ENCODE assay signal across 8 cellular contexts in genomic region chr14:34875031-34875922, GRCh38. TPM values are rescaled to one million over a fixed set of nuclear protein-coding genes. Genes with fewer than 3 reads are reported as not detected.
DNase-seq lines count a peak whose midpoint lies in the region; ATAC-seq, FAIRE-seq and TF ChIP-seq lines count a peak whose summit lies in the region.

A gene with protein sequence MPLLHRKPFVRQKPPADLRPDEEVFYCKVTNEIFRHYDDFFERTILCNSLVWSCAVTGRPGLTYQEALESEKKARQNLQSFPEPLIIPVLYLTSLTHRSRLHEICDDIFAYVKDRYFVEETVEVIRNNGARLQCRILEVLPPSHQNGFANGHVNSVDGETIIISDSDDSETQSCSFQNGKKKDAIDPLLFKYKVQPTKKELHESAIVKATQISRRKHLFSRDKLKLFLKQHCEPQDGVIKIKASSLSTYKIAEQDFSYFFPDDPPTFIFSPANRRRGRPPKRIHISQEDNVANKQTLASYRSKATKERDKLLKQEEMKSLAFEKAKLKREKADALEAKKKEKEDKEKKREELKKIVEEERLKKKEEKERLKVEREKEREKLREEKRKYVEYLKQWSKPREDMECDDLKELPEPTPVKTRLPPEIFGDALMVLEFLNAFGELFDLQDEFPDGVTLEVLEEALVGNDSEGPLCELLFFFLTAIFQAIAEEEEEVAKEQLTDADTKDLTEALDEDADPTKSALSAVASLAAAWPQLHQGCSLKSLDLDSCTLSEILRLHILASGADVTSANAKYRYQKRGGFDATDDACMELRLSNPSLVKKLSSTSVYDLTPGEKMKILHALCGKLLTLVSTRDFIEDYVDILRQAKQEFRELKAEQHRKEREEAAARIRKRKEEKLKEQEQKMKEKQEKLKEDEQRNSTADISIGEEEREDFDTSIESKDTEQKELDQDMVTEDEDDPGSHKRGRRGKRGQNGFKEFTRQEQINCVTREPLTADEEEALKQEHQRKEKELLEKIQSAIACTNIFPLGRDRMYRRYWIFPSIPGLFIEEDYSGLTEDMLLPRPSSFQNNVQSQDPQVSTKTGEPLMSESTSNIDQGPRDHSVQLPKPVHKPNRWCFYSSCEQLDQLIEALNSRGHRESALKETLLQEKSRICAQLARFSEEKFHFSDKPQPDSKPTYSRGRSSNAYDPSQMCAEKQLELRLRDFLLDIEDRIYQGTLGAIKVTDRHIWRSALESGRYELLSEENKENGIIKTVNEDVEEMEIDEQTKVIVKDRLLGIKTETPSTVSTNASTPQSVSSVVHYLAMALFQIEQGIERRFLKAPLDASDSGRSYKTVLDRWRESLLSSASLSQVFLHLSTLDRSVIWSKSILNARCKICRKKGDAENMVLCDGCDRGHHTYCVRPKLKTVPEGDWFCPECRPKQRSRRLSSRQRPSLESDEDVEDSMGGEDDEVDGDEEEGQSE (N-terminal part only) (minus strand): TSS chr14:34875360. CDS start chr14:34874604, 756 bp downstream.

- no peaks in the 10 kb centered on the region; the same call in 1 of the 2 replicates for H3K36me3 ChIP-seq in BJ (ENCODE audit: control insufficient read depth, insufficient read depth, low read length)

- no peaks in the 10 kb centered on the region for H3K27me3 ChIP-seq in BJ (ENCODE audit: control insufficient read depth, insufficient read depth, low read length)

- peak; percentile 32 for TF ChIP-seq CTCF in BJ (IDR thresholded peaks at IDR 0.05; ENCODE audit: insufficient read depth, low read depth, low read length)

- H3K9me3 Mint-ChIP-seq in activated CD4-positive, alpha-beta T cell treated with anti-CD3 and anti-CD28 coated beads for 36 hours (ENCODE audit: low read depth), result no peaks in the 10 kb centered on the region

- intact Hi-C loops in activated CD4-positive, alpha-beta T cell treated with anti-CD3 and anti-CD28 coated beads for 36 hours (cut with DNase I, micrococcal nuclease), result loop anchor here (2.0 to 10.0 kb wide), 4 partner anchors 418 to 930 kb away; partner anchors contain the start of genes NFKBIA (in 2 of the 2), PSMA6 (in 1 of the 2) and RALGAPA1 (in 1 of the 2)

- CTCF ChIA-PET in BJ (lab: Yijun Ruan, JAX), result interaction anchor here (1.1 to 1.2 kb wide), 2 partner anchors 15 to 202 kb away, joined by 3 read pairs; no protein-coding TSS in a partner anchor
- CTCF ChIA-PET in activated CD4-positive, alpha-beta T cell treated with anti-CD3 and anti-CD28 coated beads for 36 hours (lab: Charles Lee), result interaction anchor here (0.6 to 1.2 kb wide), 4 partner anchors 104 to 171 kb away, joined by 3 to 5 read pairs (median 4); partner anchors contain the start of genes FAM177A1 and SRP54

- H3K27ac Mint-ChIP-seq in activated CD4-positive, alpha-beta T cell treated with anti-CD3 and anti-CD28 coated beads for 36 hours, result peak within 1 kb of the TSS; percentile 98

- peaks cover 29% of the 10 kb centered on the region for H3K4me1 Mint-ChIP-seq in activated CD4-positive, alpha-beta T cell treated with anti-CD3 and anti-CD28 coated beads for 36 hours

- POLR2A ChIA-PET in BJ (lab: Charles Lee), result interaction anchor here (0.6 to 0.7 kb wide), 4 partner anchors 125 to 176 kb away, joined by 3 to 6 read pairs (median 4); no protein-coding TSS in a partner anchor
- POLR2A ChIA-PET in activated CD4-positive, alpha-beta T cell treated with anti-CD3 and anti-CD28 coated beads for 36 hours (lab: Charles Lee), result interaction anchor here (0.6 to 1.4 kb wide), 8 partner anchors 16 to 417 kb away, joined by 3 to 20 read pairs (median 6); partner anchors contain the start of genes FAM177A1, PSMA6 and SRP54

- peak within 1 kb of the TSS; percentile 99 for H3K4me3 Mint-ChIP-seq in activated CD4-positive, alpha-beta T cell treated with anti-CD3 and anti-CD28 coated beads for 36 hours

- DNase-seq in BJ (ENCODE audit: low read depth) (peak; percentile 51), GM19239 (ENCODE audit: insufficient read length, low spot score) (peak; percentile 62), NCI-H510A treated with DMSO at 0.1 percent for 48 hours (lab: John Stamatoyannopoulos, UW) (peak; percentile 98), dermis microvascular lymphatic vessel endothelial cell (ENCODE audit: low read depth in 2 of 2) (peak; percentile 69 to 94), left lobe of liver (ENCODE audit: low spot score) (peak; percentile 78)
- DNase-seq in activated CD4-positive, alpha-beta T cell treated with anti-CD3 and anti-CD28 coated beads for 36 hours, result peak; percentile 50
- peak; percentile 9 for DNase-seq in stimulated activated CD4-positive, alpha-beta T cell treated with anti-CD3 and anti-CD28 coated beads, Interleukin-2, amount 100 ng/mL, for 4 hours (ENCODE audit: low read depth)

- peak; percentile 91 for FAIRE-seq in GM19239 (lab: Jason Lieb, UNC)

- ATAC-seq in HG03442 (IDR thresholded peaks at IDR 0.05; ENCODE audit: unreplicated experiment), result peak; percentile 31
- peak; percentile 9 for ATAC-seq in activated CD4-positive, alpha-beta T cell treated with anti-CD3 and anti-CD28 coated beads for 36 hours
- peak; percentile 73 for ATAC-seq in left lobe of liver

- H3K27me3 Mint-ChIP-seq in activated CD4-positive, alpha-beta T cell treated with anti-CD3 and anti-CD28 coated beads for 36 hours, result no peaks in the 10 kb centered on the region

- peak within 1 kb of the TSS; percentile 90 for H3K4me3 ChIP-seq in BJ (ENCODE audit: low read depth, low read length)

- peaks cover 23% of the 10 kb centered on the region for H3K36me3 Mint-ChIP-seq in activated CD4-positive, alpha-beta T cell treated with anti-CD3 and anti-CD28 coated beads for 36 hours (ENCODE audit: low read depth)

RNA-seq across cellular contexts. Expression of the gene that starts here (rescaled TPM):
- 8.9 and 20.9 TPM in 2 replicates for polyA plus RNA-seq in BJ (2011; rRNA removed)
- polyA minus RNA-seq in BJ (2011; rRNA and poly(A)+ RNA removed), result 9.4 and 11.4 TPM in 2 replicates
- total RNA-seq in activated CD4-positive, alpha-beta T cell treated with anti-CD3 and anti-CD28 coated beads for 36 hours, result 10 to 100 TPM; 53.9 to 75.2 TPM
- total RNA-seq in dermis microvascular lymphatic vessel endothelial cell, result 37.1 and 38.1 TPM in 2 replicates
- 10.6 TPM for total RNA-seq in left lobe of liver

Comparison
In these comparisons a context has a peak if more than half of its experiments do, and no peak if none do; other contexts are left out.
1. Peak in every context shown above with its lines: DNase-seq, ATAC-seq and H3K4me3 ChIP-seq.
2. DNase-seq: peak in every context shown above with its lines; median percentile 98 in NCI-H510A treated with DMSO at 0.1 percent for 48 hours; 82 in dermis microvascular lymphatic vessel endothelial cell; 78 in left lobe of liver; 62 in GM19239; 51 in BJ; 50 in activated CD4-positive, alpha-beta T cell treated with anti-CD3 and anti-CD28 coated beads for 36 hours; 9 in stimulated activated CD4-positive, alpha-beta T cell treated with anti-CD3 and anti-CD28 coated beads, Interleukin-2, amount 100 ng/mL, for 4 hours.
3. ATAC-seq: peak in every context shown above with its lines; median percentile 73 in left lobe of liver; 31 in HG03442; 9 in activated CD4-positive, alpha-beta T cell treated with anti-CD3 and anti-CD28 coated beads for 36 hours.